Comparison of ENCODE assay signal across 9 cellular contexts in genomic region chr1:21280482-21280881, GRCh38. TPM values are rescaled to one million over a fixed set of nuclear protein-coding genes. Genes with fewer than 3 reads are reported as not detected.
DNase-seq lines count a peak whose midpoint lies in the region; ATAC-seq and TF ChIP-seq lines count a peak whose summit lies in the region.
"Had no signal": no experiment of that assay in that cellular context is flagged by ENCODE, and none has a peak within 500 bp of the region (broad histone marks: within the 10 kb centered on the region; RNA-seq: fewer than 3 reads in every experiment).

No MANE protein-coding gene starts in this region.

- no peak for TF ChIP-seq POLR2A in tibial nerve (IDR thresholded peaks at IDR 0.05)

- H3K36me3 Mint-ChIP-seq in activated naive CD4-positive, alpha-beta T cell treated with anti-CD3 and anti-CD28 coated beads, Interleukin-2, amount 10 ng/mL, durations not matched to agents 7 days and 5 days: peaks cover 40% of the 10 kb centered on the region

- no peaks in the 10 kb centered on the region for H3K27me3 Mint-ChIP-seq in activated naive CD4-positive, alpha-beta T cell treated with anti-CD3 and anti-CD28 coated beads, Interleukin-2, amount 10 ng/mL, durations not matched to agents 7 days and 5 days

- peak overlapping the region; percentile 64 for H3K4me3 Mint-ChIP-seq in activated naive CD4-positive, alpha-beta T cell treated with anti-CD3 and anti-CD28 coated beads, Interleukin-2, amount 10 ng/mL, durations not matched to agents 7 days and 5 days

- peaks cover 30% of the 10 kb centered on the region for H3K4me1 ChIP-seq in mucosa of descending colon (ENCODE audit: low read depth)
- H3K4me1 ChIP-seq in tibial nerve: peaks cover 0 to 73% (median 52%) of the 10 kb centered on the region in 4 donors

- CTCF ChIA-PET in activated naive CD4-positive, alpha-beta T cell treated with anti-CD3 and anti-CD28 coated beads, Interleukin-2, amount 10 ng/mL, durations not matched to agents 7 days and 5 days (lab: Charles Lee): interaction anchor here (1.0 to 4.9 kb wide), 5 partner anchors 11 to 88 kb away, joined by 3 to 49 read pairs (median 5); no protein-coding TSS in a partner anchor

- no peak for DNase-seq in activated naive CD4-positive, alpha-beta T cell treated with anti-CD3 and anti-CD28 coated beads, Interleukin-2, amount 10 ng/mL, durations not matched to agents 7 days and 5 days
- no peak for DNase-seq in activated naive CD4-positive, alpha-beta T cell treated with Interleukin-2 at 50 U/mL for 16 hours
- DNase-seq in mucosa of descending colon (peak in 2 of 3 donors; percentile 51 to 56), tibial nerve (ENCODE audit: low spot score in 2 of 2) (no peak), NCI-H146 treated with DMSO at 0.1 percent for 48 hours (lab: John Stamatoyannopoulos, UW; ENCODE audit: unreplicated experiment) (no peak), NK-92 (lab: John Stamatoyannopoulos, UW; ENCODE audit: unreplicated experiment) (no peak)
- no peak for DNase-seq in stimulated activated CD4-positive, alpha-beta T cell treated with anti-CD3 and anti-CD28 coated beads, Interleukin-4, amount 100 ng/mL, for 24 hours
- DNase-seq: BE2C had no signal

- H3K4me3 ChIP-seq in mucosa of descending colon: no peak overlapping the region
- no peak overlapping the region for H3K4me3 ChIP-seq in tibial nerve

- peak overlapping the region; percentile 92 for H3K27ac Mint-ChIP-seq in activated naive CD4-positive, alpha-beta T cell treated with anti-CD3 and anti-CD28 coated beads, Interleukin-2, amount 10 ng/mL, durations not matched to agents 7 days and 5 days

- no peaks in the 10 kb centered on the region for H3K9me3 ChIP-seq in mucosa of descending colon
- H3K9me3 ChIP-seq in tibial nerve: no peaks in the 10 kb centered on the region
- H3K9me3 ChIP-seq: BE2C had no signal

- peaks cover 54% of the 10 kb centered on the region for H3K4me1 Mint-ChIP-seq in activated naive CD4-positive, alpha-beta T cell treated with anti-CD3 and anti-CD28 coated beads, Interleukin-2, amount 10 ng/mL, durations not matched to agents 7 days and 5 days

- WGBS in tibial nerve, 2 donors: 50 to 63% methylated on average over 4 of the region's 4 CpGs

- ATAC-seq in mucosa of descending colon: peak; percentile 75

- TF ChIP-seq CTCF in mucosa of descending colon (IDR thresholded peaks at IDR 0.05) (no peak), tibial nerve (IDR thresholded peaks at IDR 0.05) (no peak)

- H3K27ac ChIP-seq in cingulate gyrus (ENCODE audit: low read depth, low read length): peak overlapping the region; percentile 73
- peak overlapping the region; percentile 60 to 88 (median 77) for H3K27ac ChIP-seq in tibial nerve

- H3K9me3 Mint-ChIP-seq in activated naive CD4-positive, alpha-beta T cell treated with anti-CD3 and anti-CD28 coated beads, Interleukin-2, amount 10 ng/mL, durations not matched to agents 7 days and 5 days: no peaks in the 10 kb centered on the region

- no peak for TF ChIP-seq EP300 in tibial nerve (IDR thresholded peaks at IDR 0.05)

- intact Hi-C loops in mucosa of descending colon (cut with DNase I, micrococcal nuclease): no loop called here

- no peaks in the 10 kb centered on the region for H3K27me3 ChIP-seq in tibial nerve
- H3K27me3 ChIP-seq: BE2C had no signal

- H3K36me3 ChIP-seq in mucosa of descending colon (ENCODE audit: low read depth): no peaks in the 10 kb centered on the region
- H3K36me3 ChIP-seq in tibial nerve: peaks cover 0 to 8% (median 0%) of the 10 kb centered on the region in 3 donors
- H3K36me3 ChIP-seq: BE2C had no signal

RNA-seq across cellular contexts. Expression of gene ECE1, which starts 9.8 kb away (rescaled TPM):
- total RNA-seq in mucosa of descending colon: 100 to 1,000 TPM; 103 to 161 (median 149) TPM
- total RNA-seq in tibial nerve: 100 to 1,000 TPM in 2 of 4 donors, 10 to 100 TPM in 2; 84.1 to 128 (median 110) TPM

Comparison
In these comparisons a context has a peak if more than half of its experiments do, and no peak if none do; other contexts are left out.
1. DNase-seq: peak in mucosa of descending colon (2 of 3); none in activated naive CD4-positive, alpha-beta T cell treated with anti-CD3 and anti-CD28 coated beads, Interleukin-2, amount 10 ng/mL, durations not matched to agents 7 days and 5 days (single experiment), activated naive CD4-positive, alpha-beta T cell treated with Interleukin-2 at 50 U/mL for 16 hours (single experiment), tibial nerve (0 of 2), NCI-H146 treated with DMSO at 0.1 percent for 48 hours (single experiment), NK-92 (single experiment) and stimulated activated CD4-positive, alpha-beta T cell treated with anti-CD3 and anti-CD28 coated beads, Interleukin-4, amount 100 ng/mL, for 24 hours (single experiment).